ENCODE assay signal across 1 cellular context in the genomic region with DNA sequence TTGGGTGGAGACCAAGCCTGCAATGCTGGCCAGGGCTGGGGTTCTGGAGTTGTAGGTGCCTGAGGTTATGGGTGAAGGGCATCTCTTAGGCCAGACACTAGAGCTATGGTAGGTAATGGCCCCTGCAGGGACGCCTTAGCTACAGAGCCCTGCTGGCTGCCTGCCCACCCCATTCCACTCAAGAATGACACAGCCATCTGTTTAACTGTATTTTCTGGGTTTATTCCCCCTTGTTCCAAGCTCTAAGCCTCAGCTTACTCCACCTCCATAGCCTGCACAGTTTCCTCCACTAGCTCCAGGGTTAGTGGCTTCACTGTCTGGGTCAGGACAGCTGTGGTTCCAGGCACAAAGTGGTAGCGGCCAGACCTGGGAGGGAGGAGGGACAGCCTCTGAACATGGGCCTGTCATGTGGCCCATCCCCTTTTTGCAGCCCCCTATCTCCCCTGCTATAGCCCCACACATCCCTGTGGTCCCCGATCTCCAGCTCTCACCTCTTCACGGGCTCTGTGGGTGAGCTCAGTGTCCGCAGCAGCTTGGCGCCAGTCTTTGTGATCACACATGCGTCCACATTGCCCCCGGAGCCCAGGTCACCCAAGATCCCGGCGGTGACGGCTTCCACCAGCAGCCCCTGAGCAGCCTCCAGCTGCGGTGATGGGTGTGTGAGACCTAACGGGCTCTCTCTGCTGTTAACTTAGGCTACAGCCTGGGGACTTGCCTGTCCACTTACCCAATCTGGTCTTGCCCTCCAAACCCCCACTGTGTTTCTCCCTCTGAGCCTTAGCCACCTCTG.
TF ChIP-seq lines count a peak whose summit lies in the region.

No MANE protein-coding gene starts in this region.

TF ChIP-seq in GM12878, 131 proteins besides CTCF, POLR2A, EP300 and RAD21:
- TF ChIP-seq ZNF207 (IDR thresholded peaks at IDR 0.05; ENCODE audit: borderline replicate concordance) (no peak), POLR2AphosphoS5 (IDR thresholded peaks at IDR 0.05; ENCODE audit: low read length) (0 out of 2 replicates have a peak, but pooled peaks have one; percentile 15)
